Comparison of ENCODE assay signal across 8 cellular contexts in genomic region chr3:66378256-66378655, GRCh38.
DNase-seq lines count a peak whose midpoint lies in the region; ATAC-seq and TF ChIP-seq lines count a peak whose summit lies in the region.

No MANE protein-coding gene starts in this region.

- CTCF ChIA-PET in PC-9 (lab: Charles Lee): no interaction called here

- H3K18ac ChIP-seq in mesendoderm (ENCODE audit: low read length): no peak overlapping the region

- no peak overlapping the region for H3K23ac ChIP-seq in mesendoderm (ENCODE audit: low read length)

- no peak overlapping the region for H3K27ac ChIP-seq in PC-9
- no peak overlapping the region for H3K27ac ChIP-seq in ascending aorta
- no peak overlapping the region for H3K27ac ChIP-seq in mesendoderm (ENCODE audit: low read depth, low read length)

- POLR2A ChIA-PET in PC-9 (lab: Charles Lee; ENCODE audit: unreplicated experiment): no interaction called here

- no peak overlapping the region for H2BK5ac ChIP-seq in mesendoderm (ENCODE audit: low read length)

- H3K4me3 ChIP-seq in PC-9 (no peak overlapping the region), ascending aorta (no peak overlapping the region), mesendoderm (ENCODE audit: low read length) (no peak overlapping the region)

- WGBS in mesendoderm (ENCODE audit: extremely low coverage, insufficient coverage, low lambda C conversion rate): no CpG with 5 or more reads among the region's 5 CpGs

- no peak overlapping the region for H2BK120ac ChIP-seq in mesendoderm (ENCODE audit: low read depth, low read length)

- BruUV-seq in PC-9 (replicated peaks; lab: Mats Ljungman, UMichigan): no TSS peak

- H3K9ac ChIP-seq in mesendoderm (ENCODE audit: low read length): no peak overlapping the region

- no peak overlapping the region for H4K8ac ChIP-seq in mesendoderm (ENCODE audit: low read depth, low read length)

- ATAC-seq in GM19395 (IDR thresholded peaks at IDR 0.05; ENCODE audit: unreplicated experiment) (no peak), GM19397 (IDR thresholded peaks at IDR 0.05; ENCODE audit: unreplicated experiment) (no peak), HG03460 (IDR thresholded peaks at IDR 0.05; ENCODE audit: unreplicated experiment) (no peak)

- no peak overlapping the region for H2AFZ ChIP-seq in PC-9

- H3K4me2 ChIP-seq in PC-9: no peak overlapping the region
- no peak overlapping the region for H3K4me2 ChIP-seq in mesendoderm (ENCODE audit: low read length)

- no peaks in the 10 kb centered on the region for H3K9me2 ChIP-seq in PC-9 (ENCODE audit: insufficient read depth)

- no peaks in the 10 kb centered on the region for H3K36me3 ChIP-seq in PC-9 (ENCODE audit: low read depth)
- peaks cover 64 to 65% of the 10 kb centered on the region in 2 donors for H3K36me3 ChIP-seq in ascending aorta
- peaks cover 15% of the 10 kb centered on the region for H3K36me3 ChIP-seq in mesendoderm (ENCODE audit: control insufficient read depth, insufficient read depth, low read length)

- no peak overlapping the region for H2BK15ac ChIP-seq in mesendoderm (replicated peaks; ENCODE audit: low read depth)

- intact Hi-C loops in PC-9 (cut with micrococcal nuclease; ENCODE audit: unreplicated experiment): no loop called here
- intact Hi-C loops in ascending aorta (cut with DNase I): no loop called here

- H3K4ac ChIP-seq in mesendoderm (ENCODE audit: low read depth, low read length): no peak overlapping the region

- no peaks in the 10 kb centered on the region for H3K79me1 ChIP-seq in mesendoderm (ENCODE audit: low read length)

- DNase-seq in GM10266 (ENCODE audit: extremely low spot score) (no peak), PC-9 (no peak), ascending aorta (ENCODE audit: low spot score in 2 of 2) (no peak), mesendoderm (peak; percentile 57), epidermal melanocyte (ENCODE audit: insufficient read length, low spot score) (no peak)

- no peaks in the 10 kb centered on the region for H3K4me1 ChIP-seq in PC-9 (replicated peaks; ENCODE audit: insufficient read depth)
- peaks cover 0 to 5% of the 10 kb centered on the region in 2 donors for H3K4me1 ChIP-seq in ascending aorta
- no peaks in the 10 kb centered on the region for H3K4me1 ChIP-seq in mesendoderm (ENCODE audit: control insufficient read depth, low read depth, low read length)

- TF ChIP-seq CTCF in GM10266 (IDR thresholded peaks at IDR 0.05; ENCODE audit: control insufficient read depth, insufficient read depth, low read depth, missing control alignments) (peak; percentile 38), PC-9 (conservative IDR thresholded peaks at IDR 0.05) (peak; percentile 45; the same call in 1 of the 2 replicates), ascending aorta (IDR thresholded peaks at IDR 0.05) (peak in 2 of 3 experiments; percentile 15 to 43)

- no peak overlapping the region for H3K56ac ChIP-seq in mesendoderm (ENCODE audit: low read length)

- no peaks in the 10 kb centered on the region for H3F3A ChIP-seq in PC-9 (ENCODE audit: insufficient read depth, low read depth)

- no peak overlapping the region for H2AK5ac ChIP-seq in mesendoderm (ENCODE audit: low read length)

- H3K27me3 ChIP-seq in PC-9 (ENCODE audit: insufficient read depth, low read depth): no peaks in the 10 kb centered on the region
- H3K27me3 ChIP-seq in ascending aorta: no peaks in the 10 kb centered on the region
- no peaks in the 10 kb centered on the region for H3K27me3 ChIP-seq in mesendoderm (ENCODE audit: insufficient read depth, low read length, poor library complexity)

- no peaks in the 10 kb centered on the region for H4K20me1 ChIP-seq in PC-9 (ENCODE audit: insufficient read depth)

- H3K9me3 ChIP-seq in PC-9 (ENCODE audit: insufficient read depth, low read depth) (no peaks in the 10 kb centered on the region), ascending aorta (no peaks in the 10 kb centered on the region)

- no peak overlapping the region for H4K5ac ChIP-seq in mesendoderm (ENCODE audit: low read length)

- H3K79me2 ChIP-seq in PC-9 (ENCODE audit: low read depth): no peaks in the 10 kb centered on the region
- no peaks in the 10 kb centered on the region for H3K79me2 ChIP-seq in mesendoderm (ENCODE audit: control insufficient read depth, insufficient read depth, low read length)
